Comparison of ENCODE assay signal across 8 cellular contexts in the genomic region with DNA sequence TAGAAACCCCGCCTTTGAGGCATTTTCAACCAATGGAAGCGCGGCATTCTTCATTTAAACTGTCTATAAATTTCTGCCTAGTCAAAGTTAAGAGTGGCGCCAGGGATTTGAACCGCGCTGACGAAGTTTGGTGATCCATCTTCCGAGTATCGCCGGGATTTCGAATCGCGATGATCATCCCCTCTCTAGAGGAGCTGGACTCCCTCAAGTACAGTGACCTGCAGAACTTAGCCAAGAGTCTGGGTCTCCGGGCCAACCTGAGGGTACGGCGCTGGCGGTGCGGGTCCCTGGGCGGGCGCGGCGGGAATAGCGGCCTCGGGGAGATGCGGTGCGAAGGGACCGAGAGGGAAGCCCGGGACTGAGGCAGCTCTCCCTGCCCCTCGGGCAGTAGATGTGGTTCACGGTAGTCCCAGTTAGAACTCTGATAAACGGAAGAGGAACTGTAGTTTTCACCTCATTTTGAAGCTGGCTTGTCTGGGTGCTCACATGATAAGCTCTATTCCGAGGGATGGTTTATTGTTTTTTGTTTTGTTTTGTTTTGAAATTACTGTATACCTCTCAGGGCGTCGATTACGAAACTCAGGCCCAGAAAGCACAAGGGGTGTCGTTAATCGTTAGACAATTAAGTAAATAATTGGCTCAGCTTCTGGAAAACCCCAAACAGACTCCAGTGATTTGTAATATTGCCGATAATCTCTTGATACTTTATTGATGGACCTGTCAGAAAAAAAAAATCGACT. TPM values are rescaled to one million over a fixed set of nuclear protein-coding genes. Genes with fewer than 3 reads are reported as not detected.
A peak's percentile ranks its signal among the peaks of the same experiment; 100 is the strongest.
DNase-seq lines count a peak whose midpoint lies in the region; ATAC-seq and TF ChIP-seq lines count a peak whose summit lies in the region.

Gene NUSAP1 (plus strand): TSS at position 94 of the 740 bp plus-strand sequence. CDS start 77 bp downstream, at position 171.

- H3K27me3 Mint-ChIP-seq in nephron (ENCODE audit: low read depth): no peaks in the 10 kb centered on the region

- H3K36me3 Mint-ChIP-seq in nephron (ENCODE audit: low read depth): peaks cover 17% of the 10 kb centered on the region

- peak within 1 kb of the TSS; percentile 96 to 99 (median 98) for H3K4me3 Mint-ChIP-seq in nephron

- in situ Hi-C loops in SK-MEL-5 (cut with HindIII; ENCODE audit: low pct_unique_long_range_greater_than_20kb, low sequenced_read_pairs): no loop called here

- H3K9me3 Mint-ChIP-seq in nephron: no peaks in the 10 kb centered on the region

- peak; percentile 35 for DNase-seq in CMK (ENCODE audit: low read depth)
- no peak for DNase-seq in SK-MEL-5 (ENCODE audit: low read depth, low spot score)
- no peak for DNase-seq in erythroblast (lab: John Stamatoyannopoulos, UW)
- DNase-seq in T-helper 9 cell: no peak
- no peak for DNase-seq in LoVo (ENCODE audit: low spot score)

- TF ChIP-seq POLR2A in GM19099 (IDR thresholded peaks at IDR 0.05; ENCODE audit: extremely low read depth, insufficient read length, low read depth): peak; percentile 75
- peak; percentile 91 for TF ChIP-seq POLR2A in erythroblast (IDR thresholded peaks at IDR 0.05; ENCODE audit: low read length)

- ATAC-seq in HG03342 (IDR thresholded peaks at IDR 0.05; ENCODE audit: unreplicated experiment): peak; percentile 28

- no peak for TF ChIP-seq CTCF in nephron (IDR thresholded peaks at IDR 0.05; ENCODE audit: unreplicated experiment in 3 of 3)

- peaks cover 37% of the 10 kb centered on the region for H3K4me1 Mint-ChIP-seq in nephron

- H3K27ac Mint-ChIP-seq in nephron: peak within 1 kb of the TSS; percentile 88 to 91 (median 88)

RNA-seq across cellular contexts. Expression of gene NUSAP1, which starts in this region (rescaled TPM):
- 83.0 and 87.5 TPM in 2 replicates for total RNA-seq in SK-MEL-5 (2014; rRNA removed; shearing (Covaris generic))
- polyA plus RNA-seq in SK-MEL-5 (2015; cell fraction: cytosol; rRNA removed): 54.3 and 62.8 TPM in 2 replicates
- 151 and 191 TPM in 2 replicates for polyA plus RNA-seq in SK-MEL-5 (2015; cell fraction: nucleus; rRNA removed)
